8 cellular contexts compared by ENCODE assay signal in genomic region chr15:84749111-84749991, GRCh38. TPM values are rescaled to one million over a fixed set of nuclear protein-coding genes. Genes with fewer than 3 reads are reported as not detected.
DNase-seq lines count a peak whose midpoint lies in the region; ATAC-seq, FAIRE-seq and TF ChIP-seq lines count a peak whose summit lies in the region.

No MANE protein-coding gene starts in this region.

- FAIRE-seq in GM12891 (lab: Jason Lieb, UNC) (peak; percentile 58), astrocyte (lab: Jason Lieb, UNC) (no peak)

- no peak for TF ChIP-seq POLR2A in GM12891 (IDR thresholded peaks at IDR 0.05; ENCODE audit: low read depth, low read length)

- peak overlapping the region; percentile 89 for H3K4me2 ChIP-seq in astrocyte (ENCODE audit: low read length)
- peak overlapping the region; percentile 90 for H3K4me2 ChIP-seq in smooth muscle cell

- H3K27me3 Mint-ChIP-seq in astrocyte (ENCODE audit: low read depth, unreplicated experiment): no peaks in the 10 kb centered on the region

- no peak for DNase-seq in GM12891 (ENCODE audit: insufficient read length, low spot score)
- DNase-seq in SKM-1 (lab: John Stamatoyannopoulos, UW; ENCODE audit: unreplicated experiment): peak; percentile 49
- DNase-seq in astrocyte (ENCODE audit: low read depth): peak; percentile 18
- no peak for DNase-seq in smooth muscle cell (lab: John Stamatoyannopoulos, UW; ENCODE audit: unreplicated experiment)
- no peak for DNase-seq in NCI-H1105 (lab: John Stamatoyannopoulos, UW)

- H3K27ac Mint-ChIP-seq in astrocyte (ENCODE audit: unreplicated experiment): peak overlapping the region; percentile 95

- peak overlapping the region; percentile 91 for H3K4me3 ChIP-seq in astrocyte (ENCODE audit: insufficient read depth, low read depth, low read length)
- peak overlapping the region; percentile 75 for H3K4me3 ChIP-seq in iPS-11a (ENCODE audit: low read depth, low read length)
- H3K4me3 ChIP-seq in smooth muscle cell: peak overlapping the region; percentile 96

- no peaks in the 10 kb centered on the region for H3F3A ChIP-seq in smooth muscle cell (ENCODE audit: low read depth)

- H2AFZ ChIP-seq in astrocyte (ENCODE audit: low read depth, low read length) (peak overlapping the region; percentile 65), smooth muscle cell (ENCODE audit: low read depth) (peak overlapping the region; percentile 9)

- H3K79me2 ChIP-seq in astrocyte (ENCODE audit: insufficient read depth, low read length) (peaks cover 60% of the 10 kb centered on the region), smooth muscle cell (ENCODE audit: low read depth) (peaks cover 69% of the 10 kb centered on the region)

- H3K4me3 Mint-ChIP-seq in astrocyte (ENCODE audit: unreplicated experiment): peak overlapping the region; percentile 98

- H3K4me1 ChIP-seq in astrocyte (ENCODE audit: insufficient read depth, low read length) (peaks cover 35% of the 10 kb centered on the region), smooth muscle cell (ENCODE audit: low read depth) (peaks cover 18% of the 10 kb centered on the region)

- peaks cover 34% of the 10 kb centered on the region for H3K4me1 Mint-ChIP-seq in astrocyte (ENCODE audit: low read depth, unreplicated experiment)

- H3K27ac ChIP-seq in astrocyte (ENCODE audit: low read depth, low read length) (peak overlapping the region; percentile 80), smooth muscle cell (ENCODE audit: low read depth) (peak overlapping the region; percentile 82)

- peak; percentile 10 for ATAC-seq in HG03457 (IDR thresholded peaks at IDR 0.05; ENCODE audit: unreplicated experiment)
- no peak for ATAC-seq in HG03520 (IDR thresholded peaks at IDR 0.05; ENCODE audit: unreplicated experiment)

- H4K20me1 ChIP-seq in astrocyte (ENCODE audit: insufficient read depth, low read length) (peaks cover 52% of the 10 kb centered on the region), smooth muscle cell (ENCODE audit: low read depth) (peaks cover 51% of the 10 kb centered on the region)

- 11% methylated on average over 15 of the region's 15 CpGs for WGBS in smooth muscle cell (ENCODE audit: low lambda C conversion rate)

- H3K9me3 Mint-ChIP-seq in astrocyte (ENCODE audit: unreplicated experiment): no peaks in the 10 kb centered on the region

- peak overlapping the region; percentile 95 for H3K9ac ChIP-seq in astrocyte (ENCODE audit: low read length)
- H3K9ac ChIP-seq in smooth muscle cell (ENCODE audit: low read depth): peak overlapping the region; percentile 91

- H3K27me3 ChIP-seq in astrocyte (ENCODE audit: insufficient read depth, low read length) (no peaks in the 10 kb centered on the region), smooth muscle cell (ENCODE audit: low read depth) (no peaks in the 10 kb centered on the region)

- H3K9me3 ChIP-seq in astrocyte (ENCODE audit: insufficient read depth, low read depth, low read length) (no peaks in the 10 kb centered on the region), smooth muscle cell (replicated peaks; ENCODE audit: low read depth) (no peaks in the 10 kb centered on the region)

- H3K36me3 Mint-ChIP-seq in astrocyte (ENCODE audit: low read depth, unreplicated experiment): peaks cover 3% of the 10 kb centered on the region

- no peaks in the 10 kb centered on the region for H3K36me3 ChIP-seq in astrocyte (ENCODE audit: insufficient read depth, low read length)
- no peaks in the 10 kb centered on the region for H3K36me3 ChIP-seq in smooth muscle cell (ENCODE audit: low read depth)

- TF ChIP-seq CTCF in astrocyte (IDR thresholded peaks at IDR 0.05; ENCODE audit: insufficient read depth, low read depth, low read length): peak; percentile 6
- no peak for TF ChIP-seq CTCF in smooth muscle cell (IDR thresholded peaks at IDR 0.05; ENCODE audit: borderline replicate concordance, insufficient read depth, poor library complexity, severe bottlenecking)

TF ChIP-seq in GM12891, 5 proteins besides CTCF, POLR2A, EP300 and RAD21:
- TF ChIP-seq PAX5 (IDR thresholded peaks at IDR 0.05; ENCODE audit: insufficient read depth, low read length, severe bottlenecking): no peak
- no peak for TF ChIP-seq SPI1 (IDR thresholded peaks at IDR 0.05; ENCODE audit: low read depth, low read length)
- TF ChIP-seq POLR2AphosphoS5 (IDR thresholded peaks at IDR 0.05; ENCODE audit: low read depth, low read length): no peak
- TF ChIP-seq POU2F2 (IDR thresholded peaks at IDR 0.05; ENCODE audit: low read depth, low read length): no peak
- no peak for TF ChIP-seq TAF1 (IDR thresholded peaks at IDR 0.05; ENCODE audit: low read depth, low read length)
TF ChIP-seq in GM12891: peak in this region for 0.

RNA-seq across cellular contexts. Expression of gene ZNF592, which starts 1.0 kb away (rescaled TPM):
- 7.1 TPM for polyA plus RNA-seq in GM12891 (2012; ENCODE audit: low read depth, missing spikeins)
- 25.1 and 25.5 TPM in 2 replicates for total RNA-seq in astrocyte
- total RNA-seq in smooth muscle cell: 7.7 and 10.7 TPM in 2 replicates
- 10.8 and 15.7 TPM in 2 replicates for polyA plus RNA-seq in smooth muscle cell

RNA-seq across cellular contexts. Expression of gene SEC11A, which starts 33.4 kb away (rescaled TPM):
- 123 TPM for polyA plus RNA-seq in GM12891 (2012; ENCODE audit: low read depth, missing spikeins)
- total RNA-seq in astrocyte (187 and 198 TPM in 2 replicates), smooth muscle cell (276 and 305 TPM in 2 replicates)
- polyA plus RNA-seq in smooth muscle cell: 228 and 236 TPM in 2 replicates

Comparison
In these comparisons a context has a peak if more than half of its experiments do, and no peak if none do; other contexts are left out.
1. DNase-seq: peak in SKM-1 (single experiment) and astrocyte (single experiment); none in GM12891 (single experiment), smooth muscle cell (single experiment) and NCI-H1105 (single experiment).
2. Peak in every context shown above with its lines, with median percentiles within 50 percentile points of each other: H3K4me3 ChIP-seq.